8 cellular contexts compared by ENCODE assay signal in the genomic region with DNA sequence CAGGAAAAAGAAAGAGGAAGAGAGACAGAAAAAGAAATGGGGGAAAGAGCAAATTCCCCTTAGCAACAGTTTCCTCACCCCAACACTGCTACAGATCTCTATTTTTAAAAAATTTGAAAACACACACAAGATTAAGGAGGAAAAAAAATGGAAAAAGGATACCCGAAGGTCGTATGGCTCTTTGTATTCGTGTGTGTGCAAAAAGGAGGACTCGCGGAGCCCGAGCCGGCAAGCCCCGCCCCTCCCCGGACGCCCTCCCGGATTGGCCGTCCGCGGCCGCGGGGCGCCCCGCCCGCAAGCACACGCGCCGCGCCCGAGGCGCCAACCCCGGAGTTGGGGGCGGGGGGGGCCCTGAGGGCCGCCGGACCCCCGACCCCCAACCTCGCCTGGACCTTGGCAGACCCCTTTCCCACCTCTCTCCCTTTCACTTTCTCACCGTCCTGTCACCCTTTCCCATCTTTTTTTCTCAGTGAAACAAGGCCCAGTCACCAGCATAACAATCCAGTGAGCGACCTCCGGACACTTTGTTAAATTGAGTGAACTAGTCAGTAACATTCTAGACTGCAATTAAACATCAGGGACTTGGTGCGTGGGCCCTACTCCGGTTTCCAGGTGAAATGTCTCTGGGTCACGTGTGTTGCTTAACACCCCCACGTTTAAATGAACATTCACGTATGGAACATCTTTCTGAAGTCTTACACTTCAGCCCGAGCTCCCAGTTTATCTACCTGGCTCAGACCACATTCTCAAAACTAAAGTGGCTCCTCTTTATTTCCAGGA.
DNase-seq lines count a peak whose midpoint lies in the region; ATAC-seq lines count a peak whose summit lies in the region.

A gene with protein sequence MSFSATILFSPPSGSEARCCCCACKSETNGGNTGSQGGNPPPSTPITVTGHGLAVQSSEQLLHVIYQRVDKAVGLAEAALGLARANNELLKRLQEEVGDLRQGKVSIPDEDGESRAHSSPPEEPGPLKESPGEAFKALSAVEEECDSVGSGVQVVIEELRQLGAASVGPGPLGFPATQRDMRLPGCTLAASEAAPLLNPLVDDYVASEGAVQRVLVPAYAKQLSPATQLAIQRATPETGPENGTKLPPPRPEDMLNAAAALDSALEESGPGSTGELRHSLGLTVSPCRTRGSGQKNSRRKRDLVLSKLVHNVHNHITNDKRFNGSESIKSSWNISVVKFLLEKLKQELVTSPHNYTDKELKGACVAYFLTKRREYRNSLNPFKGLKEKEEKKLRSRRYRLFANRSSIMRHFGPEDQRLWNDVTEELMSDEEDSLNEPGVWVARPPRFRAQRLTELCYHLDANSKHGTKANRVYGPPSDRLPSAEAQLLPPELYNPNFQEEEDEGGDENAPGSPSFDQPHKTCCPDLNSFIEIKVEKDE (minus strand): TSS at position 205 of the 780 bp plus-strand sequence. CDS start 11,120 bp downstream, outside the sequence.

- peak within 1 kb of the TSS; percentile 93 for H3K27ac ChIP-seq in cingulate gyrus (ENCODE audit: low read depth, low read length)

- peak; percentile 33 for ATAC-seq in HG02943 (IDR thresholded peaks at IDR 0.05; ENCODE audit: low read depth, unreplicated experiment)
- no peak for ATAC-seq in GM19395 (IDR thresholded peaks at IDR 0.05; ENCODE audit: unreplicated experiment)

- DNase-seq in DMS53 treated with DMSO at 0.1 percent for 48 hours (lab: John Stamatoyannopoulos, UW; ENCODE audit: unreplicated experiment) (peak; percentile 31), NCI-H510A (lab: John Stamatoyannopoulos, UW) (peak; percentile 42), left kidney (ENCODE audit: low read depth, low spot score) (peak; percentile 93)
- peak; percentile 76 to 81 for DNase-seq in activated CD4-positive, alpha-beta T cell treated with anti-CD3 and anti-CD28 coated beads for 4 hours
- DNase-seq in stimulated activated CD4-positive, alpha-beta T cell treated with anti-CD3 and anti-CD28 coated beads, Interleukin-1b, Interleukin-23, amount 100 ng/mL, for 48 hours, result peak; percentile 81

Comparison
In these comparisons a context has a peak if more than half of its experiments do, and no peak if none do; other contexts are left out.
1. DNase-seq: peak in every context shown above with its lines; median percentile 93 in left kidney; 81 in stimulated activated CD4-positive, alpha-beta T cell treated with anti-CD3 and anti-CD28 coated beads, Interleukin-1b, Interleukin-23, amount 100 ng/mL, for 48 hours; 78 in activated CD4-positive, alpha-beta T cell treated with anti-CD3 and anti-CD28 coated beads for 4 hours; 42 in NCI-H510A; 31 in DMS53 treated with DMSO at 0.1 percent for 48 hours.